Comparison of ENCODE assay signal across 9 cellular contexts in genomic region chr18:79380816-79381806, GRCh38. TPM values are rescaled to one million over a fixed set of nuclear protein-coding genes. Genes with fewer than 3 reads are reported as not detected.
DNase-seq lines count a peak whose midpoint lies in the region; ATAC-seq, FAIRE-seq and TF ChIP-seq lines count a peak whose summit lies in the region.
"Had no signal": no experiment of that assay in that cellular context is flagged by ENCODE, and none has a peak within 500 bp of the region (broad histone marks: within the 10 kb centered on the region; RNA-seq: fewer than 3 reads in every experiment).

No MANE protein-coding gene starts in this region.

- ATAC-seq in HG03354 (IDR thresholded peaks at IDR 0.05; ENCODE audit: poor library complexity, severe bottlenecking, unreplicated experiment) (peak; percentile 62), T-helper 17 cell (peak; percentile 50), K562 (peak; percentile 84), HG02642 (IDR thresholded peaks at IDR 0.05; ENCODE audit: poor library complexity, unreplicated experiment) (no peak)

- H3K27ac Mint-ChIP-seq in T-helper 17 cell: no peak overlapping the region

- peaks cover 4% of the 10 kb centered on the region for H3K27me3 Mint-ChIP-seq in T-helper 17 cell

- no peak overlapping the region; a peak in 1 of 4 replicates for H3K9ac ChIP-seq in K562 (ENCODE audit: insufficient read depth in 1 of 2, low read depth in 2 of 2, low read length in 2 of 2)

- no peaks in the 10 kb centered on the region for H3K36me3 ChIP-seq in K562 (ENCODE audit: control insufficient read depth, insufficient read depth, low read length)

- BruUV-seq in K562 (replicated peaks; lab: Mats Ljungman, UMichigan): no TSS peak

- peaks cover 13% of the 10 kb centered on the region for H3K4me1 Mint-ChIP-seq in T-helper 17 cell

- no peak overlapping the region for H3K4me3 Mint-ChIP-seq in T-helper 17 cell

- no peaks in the 10 kb centered on the region for H3K79me2 ChIP-seq in K562 (ENCODE audit: control insufficient read depth, insufficient read depth, low read length)

- no peaks in the 10 kb centered on the region; the same call in 1 of the 2 replicates for H4K20me1 ChIP-seq in K562 (replicated peaks; ENCODE audit: control insufficient read depth, insufficient read depth, low read length)

- intact Hi-C loops in K562 (cut with micrococcal nuclease): loop anchor here (1.0 kb wide), 2 partner anchors 147 to 263 kb away; no protein-coding TSS in a partner anchor

- H3K4me2 ChIP-seq in K562 (ENCODE audit: insufficient read depth, low read length): no peak overlapping the region

- TF ChIP-seq POLR2A in K562 (conservative IDR thresholded peaks at IDR 0.05): no peak

- POLR2A ChIA-PET in K562 (lab: Yijun Ruan, JAX): interaction anchor here (0.7 kb wide), 1 partner anchor 92 kb away, joined by 3 read pairs; no protein-coding TSS in a partner anchor

- no peaks in the 10 kb centered on the region for H3K9me3 ChIP-seq in T-helper 17 cell (ENCODE audit: control insufficient read depth, low read length, poor library complexity, severe bottlenecking)
- H3K9me3 ChIP-seq in K562 (replicated peaks; ENCODE audit: control insufficient read depth, insufficient read depth, low read depth, low read length): no peaks in the 10 kb centered on the region

- no peaks in the 10 kb centered on the region; a peak in 1 of 5 replicates for H3K27me3 ChIP-seq in K562 (ENCODE audit: control insufficient read depth in 2 of 2, insufficient read depth in 2 of 2, low read length in 2 of 2)

- H3K4me3 ChIP-seq in K562: no peak overlapping the region

- FAIRE-seq in K562 (lab: Jason Lieb, UNC): peak; percentile 61
- FAIRE-seq: G401.6 had no signal

- no peak for TF ChIP-seq EP300 in K562 (IDR thresholded peaks at IDR 0.05; ENCODE audit: low read length)

- in situ Hi-C loops in K562 (cut with MboI): loop anchor here (5.0 kb wide), 2 partner anchors 146 to 261 kb away; no protein-coding TSS in a partner anchor

- 46% methylated on average over 23 of the region's 30 CpGs for WGBS in K562 (ENCODE audit: insufficient coverage, low coverage, missing lambda C conversion rate)

- no peak overlapping the region for H3K27ac ChIP-seq in K562 (ENCODE audit: extremely low read depth, low read depth, low read length)

- H3K4me1 ChIP-seq in K562 (replicated peaks in 1 of 2; ENCODE audit: control insufficient read depth in 2 of 2, insufficient read depth in 2 of 2, low read length in 2 of 2): peaks cover 0 to 16% of the 10 kb centered on the region in 2 experiments; a peak in 2 of 5 replicates

- DNase-seq in NCI-H2107 (lab: John Stamatoyannopoulos, UW): peak; percentile 46
- DNase-seq in NCI-H2107 treated with DMSO at 0.1 percent for 48 hours (lab: John Stamatoyannopoulos, UW; ENCODE audit: unreplicated experiment): no peak
- DNase-seq in T-helper 17 cell: peak; percentile 49 to 66 (median 51)
- DNase-seq in K562 (ENCODE audit: extremely low read depth in 1 of 4, low spot score in 3 of 4): peak; percentile 62 to 73 (median 72)
- DNase-seq in iris pigment epithelial cell (ENCODE audit: low read depth): peak; percentile 31
- peak; percentile 79 to 80 for DNase-seq in stimulated activated CD4-positive, alpha-beta T cell treated with anti-CD3 and anti-CD28 coated beads, Interleukin-2, amount 100 ng/mL, for 48 hours

- H2AFZ ChIP-seq in K562 (ENCODE audit: low read depth, low read length): no peak overlapping the region

- H3K9me1 ChIP-seq in K562 (ENCODE audit: control insufficient read depth, insufficient read depth, low read length): no peaks in the 10 kb centered on the region

- H3K36me3 Mint-ChIP-seq in T-helper 17 cell (ENCODE audit: low read depth): peaks cover 2% of the 10 kb centered on the region

- CTCF ChIA-PET in K562 (lab: Yijun Ruan, JAX; ENCODE audit: low intra/inter-chr PET ratio): interaction anchor here (0.6 to 2.7 kb wide), 4 partner anchors 147 to 878 kb away, joined by 3 to 24 read pairs (median 6); no protein-coding TSS in a partner anchor

- peak; percentile 69 to 86 for TF ChIP-seq RAD21 in K562 (CRISPR knock-in tag; conservative IDR thresholded peaks at IDR 0.05 in 1 of 2, IDR thresholded peaks at IDR 0.05 in 1 of 2)

- peak; percentile 73 to 85 (median 77) for TF ChIP-seq CTCF in K562 (IDR thresholded peaks at IDR 0.05 in 2 of 3, conservative IDR thresholded peaks at IDR 0.05 in 1 of 3; ENCODE audit: insufficient read depth in 2 of 3, low read depth in 1 of 3, low read length in 3 of 3)

TF ChIP-seq in K562, 482 proteins besides CTCF, POLR2A, EP300 and RAD21 (continues in another document):
- TF ChIP-seq STAG1 (CRISPR knock-in tag; IDR thresholded peaks at IDR 0.05; ENCODE audit: borderline replicate concordance): peak; percentile 80; the same call in 1 of the 2 replicates
- TF ChIP-seq ZBTB26 (CRISPR knock-in tag; IDR thresholded peaks at IDR 0.05): no peak
- TF ChIP-seq SMC3 (conservative IDR thresholded peaks at IDR 0.05; ENCODE audit: insufficient read depth, low read depth, low read length): peak; percentile 93
- peak; percentile 56; the same call in 1 of the 2 replicates for TF ChIP-seq CC2D1A (IDR thresholded peaks at IDR 0.05)
- TF ChIP-seq, protein P1, sequence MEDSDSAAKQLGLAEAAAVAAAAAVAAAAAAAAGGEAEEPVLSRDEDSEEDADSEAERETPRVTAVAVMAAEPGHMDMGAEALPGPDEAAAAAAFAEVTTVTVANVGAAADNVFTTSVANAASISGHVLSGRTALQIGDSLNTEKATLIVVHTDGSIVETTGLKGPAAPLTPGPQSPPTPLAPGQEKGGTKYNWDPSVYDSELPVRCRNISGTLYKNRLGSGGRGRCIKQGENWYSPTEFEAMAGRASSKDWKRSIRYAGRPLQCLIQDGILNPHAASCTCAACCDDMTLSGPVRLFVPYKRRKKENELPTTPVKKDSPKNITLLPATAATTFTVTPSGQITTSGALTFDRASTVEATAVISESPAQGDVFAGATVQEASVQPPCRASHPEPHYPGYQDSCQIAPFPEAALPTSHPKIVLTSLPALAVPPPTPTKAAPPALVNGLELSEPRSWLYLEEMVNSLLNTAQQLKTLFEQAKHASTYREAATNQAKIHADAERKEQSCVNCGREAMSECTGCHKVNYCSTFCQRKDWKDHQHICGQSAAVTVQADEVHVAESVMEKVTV (CRISPR knock-in tag; IDR thresholded peaks at IDR 0.05): 0 out of 2 replicates have a peak, but pooled peaks have one; percentile 19
- TF ChIP-seq ARID2 (IDR thresholded peaks at IDR 0.05): 0 out of 2 replicates have a peak, but pooled peaks have one; percentile 35
- TF ChIP-seq VEZF1 (CRISPR knock-in tag; IDR thresholded peaks at IDR 0.05): peak; percentile 38; the same call in 1 of the 2 replicates
- TF ChIP-seq MYNN (IDR thresholded peaks at IDR 0.05): peak; percentile 31; the same call in 1 of the 2 replicates
- TF ChIP-seq MYNN (CRISPR knock-in tag; IDR thresholded peaks at IDR 0.05): no peak

RNA-seq across cellular contexts. Expression of gene NFATC1, which starts 14.6 kb away (rescaled TPM):
- 10 to 100 TPM; 73.4 to 77.8 TPM for total RNA-seq in T-helper 17 cell
- total RNA-seq in K562 (2011; cell fraction: chromatin; rRNA removed; ENCODE audit: low replicate concordance): 22.7 and 26.3 TPM in 2 replicates
- 11.4 and 14.5 TPM in 2 replicates for total RNA-seq in K562 (2011; cell fraction: nucleolus; rRNA removed)
- 10.2 and 10.4 TPM in 2 replicates for total RNA-seq in K562 (2011; cell fraction: nucleoplasm; rRNA removed)
- total RNA-seq in K562 (2014; rRNA removed): 2.5 and 5.3 TPM in 2 replicates
- 2.1 and 2.3 TPM in 2 replicates for total RNA-seq in K562 (2014; rRNA removed; fragmentation: Illumina TruSeq; extraction: Trizol)
- 2.2 and 2.8 TPM in 2 replicates for total RNA-seq in K562 (2015; rRNA removed; fragmentation: Illumina TruSeq; extraction: Trizol)
- 13.7 and 16.4 TPM in 2 replicates for total RNA-seq in K562 (2021)
- polyA plus RNA-seq in K562 (2011; rRNA removed): 1.9 and 2.4 TPM in 2 replicates
- polyA plus RNA-seq in K562 (2011; cell fraction: cytosol; rRNA removed): 2.8 and 3.7 TPM in 2 replicates
- polyA plus RNA-seq in K562 (2011; cell fraction: nucleus; rRNA removed): 6.6 and 10.1 TPM in 2 replicates
- polyA plus RNA-seq in K562 (2012): 8.3 and 8.6 TPM in 2 replicates
- 6.1 and 9.6 TPM in 2 replicates for polyA plus RNA-seq in K562 (2014; fragmentation: Illumina TruSeq; extraction: Trizol)
- 1 to 10 TPM; 1.1 to 1.2 TPM for polyA plus RNA-seq in K562 (2014; fragmentation: Nextera tagmentation; extraction: Ambion mirVana)
- 2.6 and 6.3 TPM in 2 replicates for polyA plus RNA-seq in K562 (2014; rRNA removed)
- 2.5 and 4.0 TPM in 2 replicates for polyA minus RNA-seq in K562 (2011; rRNA and poly(A)+ RNA removed)
- 7.3 and 13.0 TPM in 2 replicates for polyA minus RNA-seq in K562 (2011; cell fraction: cytosol; rRNA and poly(A)+ RNA removed)
- polyA minus RNA-seq in K562 (2011; cell fraction: nucleus; rRNA and poly(A)+ RNA removed): 6.7 and 6.9 TPM in 2 replicates
